ENCODE assay signal across 8 cellular contexts in the genomic region with DNA sequence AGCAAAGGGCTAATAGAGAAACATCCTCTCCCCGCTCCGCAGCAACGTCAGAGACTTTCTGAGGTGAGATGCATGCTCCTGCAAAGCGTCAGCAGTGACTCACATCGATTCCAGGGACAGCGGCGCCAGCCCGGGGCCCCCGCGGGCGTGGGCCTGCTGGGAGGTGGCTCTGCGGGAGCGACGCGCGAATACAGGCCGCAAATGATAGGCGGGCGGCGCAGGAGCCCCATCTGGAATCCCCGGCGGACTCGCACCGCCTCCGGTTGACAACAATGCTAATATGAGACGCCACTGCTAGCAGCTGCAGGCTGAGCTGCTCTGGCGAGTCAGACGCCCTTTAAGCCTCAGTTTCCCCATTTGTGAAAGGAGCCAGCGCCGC. TPM values are rescaled to one million over a fixed set of nuclear protein-coding genes. Genes with fewer than 3 reads are reported as not detected.
DNase-seq lines count a peak whose midpoint lies in the region; TF ChIP-seq lines count a peak whose summit lies in the region.

No MANE protein-coding gene starts in this region.

- peak overlapping the region; percentile 94 for H3K27ac Mint-ChIP-seq in activated naive CD4-positive, alpha-beta T cell treated with anti-CD3 and anti-CD28 coated beads, Interleukin-2, amount 50 U/mL, for 24 hours

- TF ChIP-seq CTCF in cardiac muscle cell (IDR thresholded peaks at IDR 0.05; ENCODE audit: low read depth, low read length) (no peak), parathyroid adenoma (IDR thresholded peaks at IDR 0.05) (no peak), tibial artery (IDR thresholded peaks at IDR 0.05) (no peak)

- H3K4me1 ChIP-seq in cardiac muscle cell (ENCODE audit: low read depth) (peaks cover 11% of the 10 kb centered on the region), parathyroid adenoma (no peaks in the 10 kb centered on the region), tibial artery (peaks cover 0 to 23% (median 11%) of the 10 kb centered on the region in 4 donors)

- intact Hi-C loops in tibial artery (cut with DNase I; ENCODE audit: low total_unique reads) = loop anchor here (5.0 to 10.0 kb wide), 2 partner anchors 179 to 242 kb away; a partner anchor contains a TSS

- H2AFZ ChIP-seq in parathyroid adenoma = peak overlapping the region; percentile 80

- DNase-seq in NCI-H2029 (lab: John Stamatoyannopoulos, UW) (peak; percentile 6), NCI-H2029 treated with DMSO at 0.1 percent for 48 hours (lab: John Stamatoyannopoulos, UW) (no peak), HPDE6-E6E7 (ENCODE audit: extremely low spot score) (peak; percentile 84), SK-MEL-5 (ENCODE audit: low read depth, low spot score) (peak; percentile 49), cardiac muscle cell (ENCODE audit: low read depth in 1 of 2, low spot score in 1 of 2) (peak; percentile 67 to 77), tibial artery (peak; percentile 23 to 77)

- peak overlapping the region; percentile 90 for H3K4me2 ChIP-seq in parathyroid adenoma (ENCODE audit: low read length)

- no peaks in the 10 kb centered on the region for H3K79me2 ChIP-seq in parathyroid adenoma

- no peaks in the 10 kb centered on the region for H3K9me3 ChIP-seq in cardiac muscle cell (ENCODE audit: low read depth)
- no peaks in the 10 kb centered on the region for H3K9me3 ChIP-seq in parathyroid adenoma (ENCODE audit: control insufficient read depth, low read length)
- H3K9me3 ChIP-seq in tibial artery = no peaks in the 10 kb centered on the region

- H3K27me3 ChIP-seq in cardiac muscle cell (no peaks in the 10 kb centered on the region), parathyroid adenoma (ENCODE audit: control insufficient read depth, insufficient read depth, low read length) (no peaks in the 10 kb centered on the region), tibial artery (no peaks in the 10 kb centered on the region)

- peaks cover 5% of the 10 kb centered on the region for H3K36me3 Mint-ChIP-seq in activated naive CD4-positive, alpha-beta T cell treated with anti-CD3 and anti-CD28 coated beads, Interleukin-2, amount 50 U/mL, for 24 hours

- no peaks in the 10 kb centered on the region for H3K27me3 Mint-ChIP-seq in activated naive CD4-positive, alpha-beta T cell treated with anti-CD3 and anti-CD28 coated beads, Interleukin-2, amount 50 U/mL, for 24 hours

- in situ Hi-C loops in SK-MEL-5 (cut with HindIII; ENCODE audit: low pct_unique_long_range_greater_than_20kb, low sequenced_read_pairs) = no loop called here

- H3K9ac ChIP-seq in parathyroid adenoma = no peak overlapping the region

- H3K27ac ChIP-seq in cardiac muscle cell (peak overlapping the region; percentile 80), parathyroid adenoma (no peak overlapping the region), tibial artery (peak overlapping the region; percentile 68 to 70)

- H3K36me3 ChIP-seq in cardiac muscle cell (peaks cover 5% of the 10 kb centered on the region), parathyroid adenoma (ENCODE audit: control insufficient read depth, insufficient read depth, low read length) (no peaks in the 10 kb centered on the region), tibial artery (peaks cover under 1 to 38% (median 17%) of the 10 kb centered on the region in 3 donors)

- H3K4me3 Mint-ChIP-seq in activated naive CD4-positive, alpha-beta T cell treated with anti-CD3 and anti-CD28 coated beads, Interleukin-2, amount 50 U/mL, for 24 hours = peak overlapping the region; percentile 94

- H3K4me3 ChIP-seq in cardiac muscle cell = peak overlapping the region; percentile 74
- H3K4me3 ChIP-seq in parathyroid adenoma (ENCODE audit: low read depth, low read length) = peak overlapping the region; percentile 89
- peak overlapping the region; percentile 77 to 95 for H3K4me3 ChIP-seq in tibial artery

- no peaks in the 10 kb centered on the region for H3K9me3 Mint-ChIP-seq in activated naive CD4-positive, alpha-beta T cell treated with anti-CD3 and anti-CD28 coated beads, Interleukin-2, amount 50 U/mL, for 24 hours

- peaks cover 35% of the 10 kb centered on the region for H3K4me1 Mint-ChIP-seq in activated naive CD4-positive, alpha-beta T cell treated with anti-CD3 and anti-CD28 coated beads, Interleukin-2, amount 50 U/mL, for 24 hours

RNA-seq across cellular contexts. Expression of a gene that starts 0.6 kb away (rescaled TPM):
- total RNA-seq in SK-MEL-5 (2014; rRNA removed; shearing (Covaris generic)) = 60.7 and 64.2 TPM in 2 replicates
- 140 and 158 TPM in 2 replicates for polyA plus RNA-seq in SK-MEL-5 (2015; cell fraction: cytosol; rRNA removed)
- polyA plus RNA-seq in SK-MEL-5 (2015; cell fraction: nucleus; rRNA removed) = 174 and 182 TPM in 2 replicates
- total RNA-seq in cardiac muscle cell = 68.7 and 125 TPM in 2 replicates
- 43.3 and 78.4 TPM in 2 replicates for polyA plus RNA-seq in cardiac muscle cell

RNA-seq across cellular contexts. Expression of a gene that starts 15.9 kb away (rescaled TPM):
- total RNA-seq in SK-MEL-5 (2014; rRNA removed; shearing (Covaris generic)) = 55.1 and 55.8 TPM in 2 replicates
- polyA plus RNA-seq in SK-MEL-5 (2015; cell fraction: cytosol; rRNA removed) = 75.0 and 95.2 TPM in 2 replicates
- 78.7 and 105 TPM in 2 replicates for polyA plus RNA-seq in SK-MEL-5 (2015; cell fraction: nucleus; rRNA removed)
- 57.6 and 65.9 TPM in 2 replicates for total RNA-seq in cardiac muscle cell
- 7.2 and 7.4 TPM in 2 replicates for polyA plus RNA-seq in cardiac muscle cell

RNA-seq across cellular contexts. Expression of a gene that starts 44.7 kb away (rescaled TPM):
- total RNA-seq in SK-MEL-5 (2014; rRNA removed; shearing (Covaris generic)) = 0.13 and 0.56 TPM in 2 replicates
- polyA plus RNA-seq in SK-MEL-5 (2015; cell fraction: cytosol; rRNA removed) = 0.54 and 1.1 TPM in 2 replicates
- 0.27 and 1.1 TPM in 2 replicates for polyA plus RNA-seq in SK-MEL-5 (2015; cell fraction: nucleus; rRNA removed)
- 3.3 and 4.0 TPM in 2 replicates for total RNA-seq in cardiac muscle cell
- polyA plus RNA-seq in cardiac muscle cell = 0.49 and 1.8 TPM in 2 replicates
